ENCODE assay signal across 8 cellular contexts in the genomic region with DNA sequence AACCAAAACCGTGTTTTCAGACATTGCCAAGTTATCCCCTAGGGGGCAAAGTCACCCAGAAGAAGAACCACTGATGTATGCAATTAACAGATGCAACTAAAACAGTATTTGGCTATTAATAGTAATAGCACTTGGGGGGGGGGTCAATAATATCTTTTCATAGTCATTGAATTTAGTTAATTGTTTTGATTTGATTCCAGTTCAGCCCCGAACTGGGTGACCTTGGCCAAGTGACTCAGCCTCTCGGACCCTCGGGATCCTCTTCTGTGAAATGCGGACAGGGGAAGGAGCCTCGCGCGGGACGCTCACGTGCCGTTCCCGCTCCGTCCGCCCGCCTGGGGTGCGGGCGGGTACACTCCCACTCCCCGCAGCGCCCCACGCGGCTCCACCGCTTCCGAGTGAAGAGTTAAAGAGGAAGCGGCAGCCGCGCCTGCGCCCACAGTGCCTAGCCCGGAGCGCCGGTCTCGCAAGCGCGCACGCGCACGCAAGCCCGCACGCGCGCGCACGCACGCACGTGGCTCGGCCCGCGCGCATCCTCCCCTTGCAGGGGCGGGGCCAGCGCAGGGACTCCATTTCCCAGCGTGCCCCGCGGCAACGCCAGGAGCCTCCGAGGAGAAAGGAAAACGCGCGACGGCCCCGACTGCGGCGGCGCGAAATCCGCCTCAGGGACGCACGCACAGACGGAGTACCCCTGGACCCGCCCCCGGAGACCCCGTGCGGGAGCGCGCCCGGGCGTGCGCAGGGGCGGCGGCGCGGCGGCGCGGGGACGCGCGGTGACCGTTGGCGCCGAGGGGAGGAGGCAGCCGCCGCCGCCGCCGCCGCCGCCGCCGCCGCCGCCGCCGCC. TPM values are rescaled to one million over a fixed set of nuclear protein-coding genes. Genes with fewer than 3 reads are reported as not detected.
DNase-seq lines count a peak whose midpoint lies in the region; ATAC-seq, FAIRE-seq and TF ChIP-seq lines count a peak whose summit lies in the region.

A gene (plus strand): TSS at position 769 of the 844 bp plus-strand sequence. CDS start 188 bp downstream, outside the sequence.

- DNase-seq in GM12891 (ENCODE audit: insufficient read length, low spot score) (peak; percentile 98), NCI-H146 (lab: John Stamatoyannopoulos, UW) (peak; percentile 95), T-helper 1 cell (peak; percentile 97 to 100 (median 99)), amniotic epithelial cell (ENCODE audit: low read depth) (peak; percentile 94), left cardiac atrium (peak; percentile 99), progenitor cell of endocrine pancreas (ENCODE audit: low spot score, unreplicated experiment) (peak; percentile 99), ureter (ENCODE audit: low spot score) (peak; percentile 98)

- H3K9me3 Mint-ChIP-seq in progenitor cell of endocrine pancreas (ENCODE audit: low read depth), result no peaks in the 10 kb centered on the region

- ATAC-seq in HG02852 (IDR thresholded peaks at IDR 0.05; ENCODE audit: unreplicated experiment) (peak; percentile 63), left cardiac atrium (peak; percentile 89 to 91)

- H3K36me3 Mint-ChIP-seq in progenitor cell of endocrine pancreas (ENCODE audit: insufficient read depth), result peaks cover 3% of the 10 kb centered on the region

- peak; percentile 34; the same call in 1 of the 2 replicates for TF ChIP-seq POLR2A in GM12891 (IDR thresholded peaks at IDR 0.05; ENCODE audit: low read depth, low read length)

- H3K27ac Mint-ChIP-seq in progenitor cell of endocrine pancreas, result peak within 1 kb of the TSS; percentile 94

- peak; percentile 100 for FAIRE-seq in GM12891 (lab: Jason Lieb, UNC)

- peaks cover 25% of the 10 kb centered on the region for H3K4me1 Mint-ChIP-seq in progenitor cell of endocrine pancreas (ENCODE audit: low read depth)

- H3K27me3 Mint-ChIP-seq in progenitor cell of endocrine pancreas, result no peaks in the 10 kb centered on the region

- H3K4me3 Mint-ChIP-seq in progenitor cell of endocrine pancreas (ENCODE audit: low read depth), result peak within 1 kb of the TSS; percentile 92

- intact Hi-C loops in left cardiac atrium (cut with DNase I), result loop anchor here in 1 of 2 donors (10.0 kb wide), 1 partner anchor 132 kb away; a partner anchor contains a TSS

- TF ChIP-seq CTCF in progenitor cell of endocrine pancreas (IDR thresholded peaks at IDR 0.05; ENCODE audit: unreplicated experiment), result peak; percentile 63

TF ChIP-seq in GM12891, 5 proteins besides CTCF, POLR2A, EP300 and RAD21:
- peak; percentile 34; the same call in 1 of the 2 replicates for TF ChIP-seq POU2F2 (IDR thresholded peaks at IDR 0.05; ENCODE audit: low read depth, low read length)
- peak; percentile 85 for TF ChIP-seq SPI1 (IDR thresholded peaks at IDR 0.05; ENCODE audit: low read depth, low read length)
- TF ChIP-seq TAF1 (IDR thresholded peaks at IDR 0.05; ENCODE audit: low read depth, low read length), result peak; percentile 52; the same call in 1 of the 2 replicates
- TF ChIP-seq POLR2AphosphoS5 (IDR thresholded peaks at IDR 0.05; ENCODE audit: low read depth, low read length), result 0 out of 2 replicates have a peak, but pooled peaks have one; percentile 36
- no peak for TF ChIP-seq PAX5 (IDR thresholded peaks at IDR 0.05; ENCODE audit: insufficient read depth, low read length, severe bottlenecking)
TF ChIP-seq in GM12891: peak in this region for 4.

RNA-seq across cellular contexts. Expression of the gene that starts here (rescaled TPM):
- polyA plus RNA-seq in GM12891 (2012; ENCODE audit: low read depth, missing spikeins), result 73.3 TPM
- total RNA-seq in left cardiac atrium, result 10 to 100 TPM; 74.1 to 95.7 TPM
- 131 and 136 TPM in 2 replicates for total RNA-seq in progenitor cell of endocrine pancreas
- 137 TPM for total RNA-seq in ureter

Comparison
In these comparisons a context has a peak if more than half of its experiments do, and no peak if none do; other contexts are left out.
1. Peak in every context shown above with its lines: DNase-seq and ATAC-seq.